Comparison of ENCODE assay signal across 8 cellular contexts in the genomic region with DNA sequence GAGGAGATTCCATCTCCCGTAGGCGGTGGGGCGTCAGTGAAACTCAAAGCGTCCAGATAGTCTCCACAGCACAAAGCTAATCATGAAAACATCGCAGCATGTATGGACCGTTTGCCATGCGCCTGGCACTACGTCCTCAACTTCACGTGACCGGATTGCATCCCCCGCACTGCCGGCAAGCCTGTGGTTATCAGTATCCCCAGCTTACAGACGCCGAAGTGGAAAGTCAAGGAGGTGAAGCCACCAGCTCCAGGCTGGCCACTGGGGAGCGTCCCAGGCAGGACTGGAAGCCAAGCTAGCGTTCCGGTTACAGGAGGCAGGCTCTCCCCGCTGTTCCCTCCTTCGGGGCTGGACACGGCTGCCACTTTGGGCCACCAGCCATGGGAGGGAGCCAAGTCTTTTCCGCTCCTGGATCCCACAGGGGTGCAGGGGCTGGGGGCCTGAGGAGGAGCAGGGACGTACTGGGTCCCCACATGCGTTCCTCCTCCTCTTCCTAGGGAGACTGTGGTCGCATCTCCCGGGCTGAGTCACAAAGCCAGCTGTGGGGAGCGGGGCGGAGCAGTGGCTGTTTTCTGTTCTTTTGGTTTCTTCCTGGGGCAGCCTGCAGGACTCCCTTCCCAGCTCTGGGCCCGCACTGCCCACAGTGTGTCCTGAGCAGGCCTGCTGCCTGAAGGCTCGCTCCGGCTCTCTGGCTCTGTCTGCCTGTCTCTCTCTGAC. TPM values are rescaled to one million over a fixed set of nuclear protein-coding genes. Genes with fewer than 3 reads are reported as not detected.
A peak's percentile ranks its signal among the peaks of the same experiment; 100 is the strongest.
DNase-seq lines count a peak whose midpoint lies in the region; ATAC-seq and TF ChIP-seq lines count a peak whose summit lies in the region.

No MANE protein-coding gene starts in this region.

- peak overlapping the region; percentile 7 for H4K91ac ChIP-seq in IMR-90 (ENCODE audit: insufficient read depth, low read depth, low read length)

- peak overlapping the region; percentile 21; the same call in 1 of the 2 replicates for H3K56ac ChIP-seq in IMR-90 (ENCODE audit: extremely low read depth, insufficient read depth, low read length)

- 0 out of 2 replicates have a peak overlapping the region, but pooled peaks have one; percentile 19 for H3K23ac ChIP-seq in IMR-90 (ENCODE audit: low read depth, low read length)

- H3K4me3 ChIP-seq in AG09309 (ENCODE audit: control insufficient read depth, low read depth, low read length) (peak overlapping the region; percentile 56), IMR-90 (ENCODE audit: insufficient read depth, low read depth, low read length) (peak overlapping the region; percentile 48), gastrocnemius medialis (peak overlapping the region; percentile 42 to 58 (median 53)), OCI-LY7 (ENCODE audit: low read depth, low read length, poor library complexity, severe bottlenecking) (no peak overlapping the region)

- dilution Hi-C loops in IMR-90 (cut with HindIII; ENCODE audit: low sequenced_read_pairs, unreplicated experiment): no loop called here

- H3K79me2 ChIP-seq in OCI-LY7 (ENCODE audit: insufficient read depth, low read depth, low read length): no peaks in the 10 kb centered on the region

- peak overlapping the region; percentile 81 for H2BK5ac ChIP-seq in IMR-90 (ENCODE audit: low read depth, low read length, poor library complexity, severe bottlenecking)

- H2BK15ac ChIP-seq in IMR-90 (ENCODE audit: low read depth, low read length): peak overlapping the region; percentile 65; the same call in 2 of the 3 replicates

- H4K8ac ChIP-seq in IMR-90 (ENCODE audit: low read depth in 2 of 2, low read length in 2 of 2): peak overlapping the region; percentile 21 to 82; a peak in 3 of 4 replicates

- WGBS in IMR-90 (ENCODE audit: extremely low coverage in 2 of 2, insufficient read length in 1 of 2), 2 experiments: 11% methylated on average over 12 of the region's 30 CpGs; no CpG with 5 or more reads in 1 of the 2 experiments

- H3K4ac ChIP-seq in IMR-90 (ENCODE audit: low read depth, low read length): peak overlapping the region; percentile 69

- peak overlapping the region; percentile 48 for H4K5ac ChIP-seq in IMR-90 (ENCODE audit: low read depth, low read length)

- H2AK9ac ChIP-seq in IMR-90 (replicated peaks; ENCODE audit: low read depth, low read length, poor library complexity): peak overlapping the region; percentile 80

- no peaks in the 10 kb centered on the region for H3K36me3 Mint-ChIP-seq in activated naive CD8-positive, alpha-beta T cell treated with anti-CD3 and anti-CD28 coated beads for 36 hours

- H3K4me3 Mint-ChIP-seq in activated naive CD8-positive, alpha-beta T cell treated with anti-CD3 and anti-CD28 coated beads for 36 hours: peak overlapping the region; percentile 64

- H3K4me2 ChIP-seq in IMR-90 (ENCODE audit: low read depth, low read length) (peak overlapping the region; percentile 88), OCI-LY7 (ENCODE audit: low read length) (no peak overlapping the region)

- H3K27ac ChIP-seq in IMR-90 (ENCODE audit: insufficient read depth, low read length): peak overlapping the region; percentile 67
- H3K27ac ChIP-seq in gastrocnemius medialis: peak overlapping the region; percentile 69 to 81 (median 76)
- no peak overlapping the region for H3K27ac ChIP-seq in OCI-LY7 (ENCODE audit: low read depth, low read length, poor library complexity, severe bottlenecking)

- H3K9ac ChIP-seq in IMR-90 (ENCODE audit: low read depth, low read length): peak overlapping the region; percentile 37

- TF ChIP-seq POLR2A in IMR-90 (IDR thresholded peaks at IDR 0.05; ENCODE audit: low read depth, low read length) (no peak), gastrocnemius medialis (IDR thresholded peaks at IDR 0.05) (no peak)

- H3K27me3 ChIP-seq in IMR-90 (ENCODE audit: control insufficient read depth, insufficient read depth, low read length) (peaks cover 9% of the 10 kb centered on the region; the same call in 1 of the 2 replicates), gastrocnemius medialis (no peaks in the 10 kb centered on the region)

- ATAC-seq in IMR-90 (ENCODE audit: low read depth) (peak; percentile 71), left cardiac atrium (peak; percentile 45 to 75), gastrocnemius medialis (peak; percentile 53 to 78), HG02870 (IDR thresholded peaks at IDR 0.05; ENCODE audit: unreplicated experiment) (no peak)

- H3K9me3 Mint-ChIP-seq in activated naive CD8-positive, alpha-beta T cell treated with anti-CD3 and anti-CD28 coated beads for 36 hours: no peaks in the 10 kb centered on the region

- CTCF ChIA-PET in IMR-90 (lab: Yijun Ruan, JAX) (interaction anchor here (0.7 to 1.2 kb wide), 2 partner anchors 26 to 30 kb away, joined by 3 to 5 read pairs; no protein-coding TSS in a partner anchor), OCI-LY7 (lab: Charles Lee; ENCODE audit: unreplicated experiment) (no interaction called here)

- peak overlapping the region; percentile 3 for H3K27ac Mint-ChIP-seq in activated naive CD8-positive, alpha-beta T cell treated with anti-CD3 and anti-CD28 coated beads for 36 hours

- peaks cover 18% of the 10 kb centered on the region for H3K4me1 ChIP-seq in IMR-90 (ENCODE audit: control insufficient read depth, insufficient read depth, low read length)
- peaks cover 24 to 31% of the 10 kb centered on the region in 2 donors for H3K4me1 ChIP-seq in gastrocnemius medialis
- no peaks in the 10 kb centered on the region for H3K4me1 ChIP-seq in OCI-LY7 (ENCODE audit: insufficient read depth, low read length, poor library complexity, severe bottlenecking)

- in situ Hi-C loops in IMR-90 (cut with MboI; ENCODE audit: low sequenced_read_pairs) (no loop called here), gastrocnemius medialis (cut with MboI; ENCODE audit: low sequenced_read_pairs in 4 of 4) (no loop called here)

- H3K4me1 Mint-ChIP-seq in activated naive CD8-positive, alpha-beta T cell treated with anti-CD3 and anti-CD28 coated beads for 36 hours: peaks cover 24% of the 10 kb centered on the region

- peak overlapping the region; percentile 83 for H2BK120ac ChIP-seq in IMR-90 (ENCODE audit: low read depth, low read length)

- peak overlapping the region; percentile 37 for H2BK20ac ChIP-seq in IMR-90 (ENCODE audit: low read depth, low read length)

- H3K36me3 ChIP-seq in IMR-90 (ENCODE audit: control insufficient read depth, insufficient read depth, low read length) (no peaks in the 10 kb centered on the region), gastrocnemius medialis (no peaks in the 10 kb centered on the region), OCI-LY7 (ENCODE audit: insufficient read depth, low read length) (no peaks in the 10 kb centered on the region)

- H3K18ac ChIP-seq in IMR-90 (ENCODE audit: low read depth, low read length): peak overlapping the region; percentile 67

- BruUV-seq in IMR-90 (replicated peaks; lab: Mats Ljungman, UMichigan): no TSS peak
- BruUV-seq in OCI-LY7 (replicated peaks; lab: Mats Ljungman, UMichigan): no TSS peak

- peak overlapping the region; percentile 1; the same call in 1 of the 2 replicates for H2AK5ac ChIP-seq in IMR-90 (ENCODE audit: low read depth, low read length)

- H4K20me1 ChIP-seq in IMR-90 (ENCODE audit: insufficient read depth, low read length): no peaks in the 10 kb centered on the region
- H4K20me1 ChIP-seq in OCI-LY7 (ENCODE audit: insufficient read depth, low read length): no peaks in the 10 kb centered on the region

- H3K14ac ChIP-seq in IMR-90 (replicated peaks; ENCODE audit: low read depth, low read length): peak overlapping the region; percentile 5

- intact Hi-C loops in IMR-90 (cut with micrococcal nuclease): loop anchor here (10.0 kb wide), 1 partner anchor 115 kb away; the partner anchor contains the start of gene CARS1
- intact Hi-C loops in left cardiac atrium (cut with DNase I): no loop called here
- intact Hi-C loops in gastrocnemius medialis (cut with DNase I; ENCODE audit: low total_unique reads): loop anchor here (5.0 kb wide), 1 partner anchor 208 kb away; the partner anchor contains the start of gene ZNF195
- intact Hi-C loops in OCI-LY7 (cut with micrococcal nuclease; ENCODE audit: unreplicated experiment): no loop called here

- H3K9me3 ChIP-seq in IMR-90 (ENCODE audit: control insufficient read depth, insufficient read depth, low read length) (no peaks in the 10 kb centered on the region), gastrocnemius medialis (no peaks in the 10 kb centered on the region), OCI-LY7 (ENCODE audit: low read length) (no peaks in the 10 kb centered on the region)

- no peaks in the 10 kb centered on the region for H3K9me2 ChIP-seq in OCI-LY7 (ENCODE audit: insufficient read depth, low read length)

- H3K9me1 ChIP-seq in IMR-90 (ENCODE audit: insufficient read depth, low read length): no peaks in the 10 kb centered on the region

- no peak for DNase-seq in AG09309 (ENCODE audit: low read depth)
- peak; percentile 73 for DNase-seq in IMR-90
- peak; percentile 58 for DNase-seq in activated naive CD8-positive, alpha-beta T cell treated with anti-CD3 and anti-CD28 coated beads for 36 hours
- DNase-seq in left cardiac atrium: peak; percentile 65
- peak; percentile 38 to 72 for DNase-seq in gastrocnemius medialis
- no peak for DNase-seq in SHP77 (lab: John Stamatoyannopoulos, UW)
- DNase-seq in OCI-LY7 (ENCODE audit: low spot score): no peak

- H3K79me1 ChIP-seq in IMR-90 (ENCODE audit: low read depth in 1 of 2, low read length in 2 of 2): peaks cover 0 to 3% of the 10 kb centered on the region in 2 experiments; a peak in 3 of 4 replicates

- H2AFZ ChIP-seq in IMR-90 (replicated peaks; ENCODE audit: low read length, poor library complexity) (peak overlapping the region; percentile 94), OCI-LY7 (ENCODE audit: low read length) (no peak overlapping the region)

- H3K27me3 Mint-ChIP-seq in activated naive CD8-positive, alpha-beta T cell treated with anti-CD3 and anti-CD28 coated beads for 36 hours: peaks cover 5% of the 10 kb centered on the region

- TF ChIP-seq CTCF in AG09309 (IDR thresholded peaks at IDR 0.05; ENCODE audit: control insufficient read depth, insufficient read depth, low read depth, low read length, missing control alignments) (peak; percentile 25), IMR-90 (conservative IDR thresholded peaks at IDR 0.05; ENCODE audit: low read depth, low read length) (peak; percentile 9; the same call in 1 of the 2 replicates), gastrocnemius medialis (IDR thresholded peaks at IDR 0.05 in 4 of 5, conservative IDR thresholded peaks at IDR 0.05 in 1 of 5) (peak in 1 of 5 experiments; percentile 29), OCI-LY7 (conservative IDR thresholded peaks at IDR 0.05; ENCODE audit: low read length) (no peak)

- POLR2A ChIA-PET in IMR-90 (lab: Charles Lee; ENCODE audit: unreplicated experiment) (interaction anchor here (0.6 kb wide), 1 partner anchor 278 kb away, joined by 3 read pairs; no protein-coding TSS in a partner anchor), OCI-LY7 (lab: Charles Lee) (no interaction called here)

- TF ChIP-seq RAD21 in IMR-90 (IDR thresholded peaks at IDR 0.05; ENCODE audit: low read length): no peak; the same call in 1 of the 2 replicates

RNA-seq across cellular contexts. Expression of gene OSBPL5, which starts 4.3 kb away (rescaled TPM):
- total RNA-seq in IMR-90 (2012; rRNA removed): 14.4 and 14.9 TPM in 2 replicates
- 22.3 and 24.1 TPM in 2 replicates for polyA plus RNA-seq in IMR-90 (2012; rRNA removed)
- 14.5 and 18.6 TPM in 2 replicates for polyA plus RNA-seq in IMR-90 (2012; cell fraction: cytosol; rRNA removed)
- 66.7 and 137 TPM in 2 replicates for polyA plus RNA-seq in IMR-90 (2012; cell fraction: nucleus; rRNA removed; ENCODE audit: low replicate concordance)
- 1 to 10 TPM; 6.6 to 7.3 TPM for total RNA-seq in activated naive CD8-positive, alpha-beta T cell treated with anti-CD3 and anti-CD28 coated beads for 36 hours
- total RNA-seq in left cardiac atrium: 10 to 100 TPM; 17.3 to 21.0 TPM
- total RNA-seq in gastrocnemius medialis: 10 to 100 TPM in 3 of 4 donors, 1 to 10 TPM in 1; 9.2 to 18.5 (median 14.0) TPM
- total RNA-seq in OCI-LY7 (2014; rRNA removed; shearing (Covaris generic)): 0.63 and 0.64 TPM in 2 replicates
- total RNA-seq in OCI-LY7 (2022): 2.7 and 6.9 TPM in 2 replicates

RNA-seq across cellular contexts. Expression of gene MRGPRG, which starts 49.2 kb away (rescaled TPM):
- total RNA-seq in IMR-90 (2012; rRNA removed) (not detected in 2 replicates), left cardiac atrium (not detected), gastrocnemius medialis (not detected), OCI-LY7 (2022) (not detected in 2 replicates)
- not detected in 2 replicates for polyA plus RNA-seq in IMR-90 (2012; rRNA removed)
- polyA plus RNA-seq in IMR-90 (2012; cell fraction: cytosol; rRNA removed): not detected in 2 replicates
- not detected in 2 replicates for polyA plus RNA-seq in IMR-90 (2012; cell fraction: nucleus; rRNA removed; ENCODE audit: low replicate concordance)
- not detected for total RNA-seq in activated naive CD8-positive, alpha-beta T cell treated with anti-CD3 and anti-CD28 coated beads for 36 hours
- not detected in 2 replicates for total RNA-seq in OCI-LY7 (2014; rRNA removed; shearing (Covaris generic))

Comparison
In these comparisons a context has a peak if more than half of its experiments do, and no peak if none do; other contexts are left out.
1. DNase-seq: peak in IMR-90 (single experiment), activated naive CD8-positive, alpha-beta T cell treated with anti-CD3 and anti-CD28 coated beads for 36 hours (single experiment), left cardiac atrium (single experiment) and gastrocnemius medialis (2 of 2); none in AG09309 (single experiment), SHP77 (0 of 2) and OCI-LY7 (single experiment).
2. intact Hi-C loops: an anchor here in IMR-90 (10.0 kb wide) and gastrocnemius medialis (5.0 kb wide); none called in left cardiac atrium and OCI-LY7.